In the genomic region with DNA sequence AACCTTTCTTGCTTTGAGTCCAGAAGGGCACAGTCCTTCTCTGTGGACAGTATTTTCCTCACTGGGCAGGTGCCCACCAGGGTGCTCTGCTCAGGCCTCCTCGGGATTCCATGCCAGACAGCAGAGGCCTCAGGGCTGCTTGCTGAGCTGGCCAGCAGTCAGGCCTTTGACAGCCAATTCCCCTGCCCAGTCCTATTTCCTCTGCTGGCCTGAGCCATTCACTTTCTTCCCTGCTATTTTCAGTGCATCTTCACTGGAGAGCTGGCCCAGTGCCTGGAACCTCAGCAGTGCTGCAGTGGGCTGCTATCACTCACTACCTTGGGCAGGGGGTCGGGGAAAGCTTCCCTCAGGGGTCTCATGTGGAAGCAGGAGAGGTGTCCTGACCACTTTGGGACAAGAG, we compare ENCODE assay signal across 32 cellular contexts. TPM values are rescaled to one million over a fixed set of nuclear protein-coding genes. Genes with fewer than 3 reads are reported as not detected.
"Had no signal": no experiment of that assay in that cellular context is flagged by ENCODE, and none has a peak within 500 bp of the region (broad histone marks: within the 10 kb centered on the region; RNA-seq: fewer than 3 reads in every experiment).

No MANE protein-coding gene starts in this region.

- H3K4me3 ChIP-seq: K562, Peyer's patch had no signal

- H3K27ac ChIP-seq: Peyer's patch, RWPE1 had no signal

- H3K4me3 Mint-ChIP-seq: activated B cell treated with CpG ODN at 0.5 μM for 24 hours; activated CD4-positive, alpha-beta memory T cell treated with anti-CD3 and anti-CD28 coated beads for 36 hours; activated CD4-positive, alpha-beta T cell treated with anti-CD3 and anti-CD28 coated beads, Interleukin-2, amount 10 ng/mL, durations not matched to agents 7 days and 5 days; activated naive CD4-positive, alpha-beta T cell treated with anti-CD3 and anti-CD28 coated beads for 36 hours; activated naive CD8-positive, alpha-beta T cell; activated T-cell treated with anti-CD3 and anti-CD28 coated beads, Interleukin-2, amount 50 U/mL, for 4 hours; brain; T-cell had no signal

- H3K4me1 Mint-ChIP-seq: activated B cell treated with CpG ODN at 0.5 μM for 24 hours; activated CD4-positive, alpha-beta T cell treated with anti-CD3 and anti-CD28 coated beads, Interleukin-2, amount 10 ng/mL, durations not matched to agents 7 days and 5 days had no signal

- ATAC-seq: activated T-cell treated with anti-CD3 and anti-CD28 coated beads, Interleukin-2, amount 50 U/mL, for 4 hours; K562; T-cell had no signal

- H3K9me3 ChIP-seq: Peyer's patch had no signal

- H3K27ac Mint-ChIP-seq: activated B cell treated with CpG ODN at 0.5 μM for 24 hours; activated CD4-positive, alpha-beta memory T cell treated with anti-CD3 and anti-CD28 coated beads for 36 hours; activated CD4-positive, alpha-beta T cell treated with anti-CD3 and anti-CD28 coated beads, Interleukin-2, amount 10 ng/mL, durations not matched to agents 7 days and 5 days; activated naive CD4-positive, alpha-beta T cell treated with anti-CD3 and anti-CD28 coated beads for 36 hours; activated naive CD8-positive, alpha-beta T cell; T-cell had no signal

- H3K36me3 Mint-ChIP-seq: activated CD4-positive, alpha-beta memory T cell treated with anti-CD3 and anti-CD28 coated beads for 36 hours; activated naive CD8-positive, alpha-beta T cell; brain; T-cell had no signal

- H3K4me1 ChIP-seq: Peyer's patch had no signal

- DNase-seq: activated B cell treated with CpG ODN at 0.5 μM for 24 hours; activated CD4-positive, alpha-beta memory T cell treated with anti-CD3 and anti-CD28 coated beads for 36 hours; activated CD4-positive, alpha-beta T cell treated with anti-CD3 and anti-CD28 coated beads, Interleukin-2, amount 10 ng/mL, durations not matched to agents 7 days and 5 days; activated CD8-positive, alpha-beta memory T cell treated with anti-CD3 and anti-CD28 coated beads for 24 hours; activated effector memory CD4-positive, alpha-beta T cell treated with anti-CD3 and anti-CD28 coated beads, Interleukin-2, amount 50 U/mL, for 16 hours; activated naive CD4-positive, alpha-beta T cell treated with anti-CD3 and anti-CD28 coated beads for 36 hours; activated T-cell treated with anti-CD3 and anti-CD28 coated beads, Interleukin-2, amount 50 U/mL, for 4 hours; amygdala; Karpas-422; MM.1S; NCI-H1105; NCI-H146; NCI-H187 treated with DMSO at 0.1 percent for 48 hours; NCI-H2081 treated with DMSO at 0.1 percent for 48 hours; NCI-H2171; NCI-H2227 treated with DMSO at 0.1 percent for 48 hours; NCI-H446 treated with DMSO at 0.1 percent for 48 hours; NCI-H524 treated with DMSO at 0.1 percent for 48 hours; NCI-H748 treated with DMSO at 0.1 percent for 48 hours; NK-92 treated with Interleukin-12 subunit alpha and Interleukin-12 subunit beta, amount 100 ng/mL, for 24 hours; OCI-M1; Peyer's patch; SHP77 treated with DMSO at 0.1 percent for 48 hours; T-cell; T-helper 2 cell; T1000 had no signal

- H3K36me3 ChIP-seq: Peyer's patch had no signal

- H3K27me3 ChIP-seq: Peyer's patch had no signal

- H3K9me3 Mint-ChIP-seq: activated B cell treated with CpG ODN at 0.5 μM for 24 hours; activated CD4-positive, alpha-beta memory T cell treated with anti-CD3 and anti-CD28 coated beads for 36 hours; activated CD4-positive, alpha-beta T cell treated with anti-CD3 and anti-CD28 coated beads, Interleukin-2, amount 10 ng/mL, durations not matched to agents 7 days and 5 days; activated naive CD4-positive, alpha-beta T cell treated with anti-CD3 and anti-CD28 coated beads for 36 hours; activated T-cell treated with anti-CD3 and anti-CD28 coated beads, Interleukin-2, amount 50 U/mL, for 4 hours; brain; T-cell had no signal

RNA-seq across cellular contexts. Expression of a gene that starts 33.2 kb away (rescaled TPM):
- total RNA-seq: activated B cell treated with CpG ODN at 0.5 μM for 24 hours; activated CD4-positive, alpha-beta memory T cell treated with anti-CD3 and anti-CD28 coated beads for 36 hours; activated CD4-positive, alpha-beta T cell treated with anti-CD3 and anti-CD28 coated beads, Interleukin-2, amount 10 ng/mL, durations not matched to agents 7 days and 5 days; activated naive CD4-positive, alpha-beta T cell treated with anti-CD3 and anti-CD28 coated beads for 36 hours; activated T-cell treated with anti-CD3 and anti-CD28 coated beads, Interleukin-2, amount 50 U/mL, for 4 hours; astrocyte; K562; Peyer's patch; SK-MEL-5; T-cell had no signal

RNA-seq across cellular contexts. Expression of a gene that starts 34.8 kb away (rescaled TPM):
- total RNA-seq: activated B cell treated with CpG ODN at 0.5 μM for 24 hours; activated CD4-positive, alpha-beta memory T cell treated with anti-CD3 and anti-CD28 coated beads for 36 hours; activated CD4-positive, alpha-beta T cell treated with anti-CD3 and anti-CD28 coated beads, Interleukin-2, amount 10 ng/mL, durations not matched to agents 7 days and 5 days; activated naive CD4-positive, alpha-beta T cell treated with anti-CD3 and anti-CD28 coated beads for 36 hours; activated T-cell treated with anti-CD3 and anti-CD28 coated beads, Interleukin-2, amount 50 U/mL, for 4 hours; astrocyte; K562; Peyer's patch; SK-MEL-5 had no signal
